14 cellular contexts compared by ENCODE assay signal in genomic region chr12:109169262-109169661, GRCh38.
"Had no signal": no experiment of that assay in that cellular context is flagged by ENCODE, and none has a peak within 500 bp of the region (broad histone marks: within the 10 kb centered on the region; RNA-seq: fewer than 3 reads in every experiment).

No MANE protein-coding gene starts in this region.

- ATAC-seq: activated CD8-positive, alpha-beta T cell treated with anti-CD3 and anti-CD28 coated beads, Interleukin-2, amount 10 ng/mL, durations not matched to agents 7 days and 5 days; activated naive CD8-positive, alpha-beta T cell treated with anti-CD3 and anti-CD28 coated beads, Interleukin-2, amount 50 U/mL, for 24 hours; stimulated activated naive CD8-positive, alpha-beta T cell treated with anti-CD3 and anti-CD28 coated beads, Interleukin-15, Interleukin-2, amounts not matched to agents 100 U/mL and 50 U/mL, for 24 hours had no signal

- H3K27me3 ChIP-seq: brain microvascular endothelial cell had no signal

- H3K4me3 ChIP-seq: coronary artery, lung had no signal

- H3K27ac ChIP-seq: brain microvascular endothelial cell, coronary artery had no signal

- DNase-seq: activated CD4-positive, alpha-beta T cell treated with anti-CD3 and anti-CD28 coated beads, Interleukin-2, amount 10 ng/mL, durations not matched to agents 7 days and 5 days; activated CD8-positive, alpha-beta T cell treated with anti-CD3 and anti-CD28 coated beads, Interleukin-2, amount 10 ng/mL, durations not matched to agents 7 days and 5 days; activated effector memory CD4-positive, alpha-beta T cell treated with Interleukin-2 at 50 U/mL for 16 hours; activated naive CD4-positive, alpha-beta T cell treated with anti-CD3 and anti-CD28 coated beads, Interleukin-2, amount 10 ng/mL, durations not matched to agents 7 days and 5 days; activated naive CD8-positive, alpha-beta T cell treated with anti-CD3 and anti-CD28 coated beads, Interleukin-2, amount 50 U/mL, for 24 hours; activated T-cell treated with anti-CD3 and anti-CD28 coated beads, Interleukin-2, amount 50 U/mL, for 48 hours; brain microvascular endothelial cell; stimulated activated CD4-positive, alpha-beta T cell treated with anti-CD3 and anti-CD28 coated beads, Interleukin-12 subunit alpha, Interleukin-12 subunit beta, amount 100 ng/mL, for 4 hours; stimulated activated CD4-positive, alpha-beta T cell treated with anti-CD3 and anti-CD28 coated beads, Interleukin-1b, Interleukin-23, amount 100 ng/mL, for 48 hours; stimulated activated naive CD8-positive, alpha-beta T cell treated with anti-CD3 and anti-CD28 coated beads, Interleukin-15, Interleukin-2, amounts not matched to agents 100 U/mL and 50 U/mL, for 24 hours; T-helper 1 cell; T1000 had no signal

- H3K36me3 ChIP-seq: brain microvascular endothelial cell had no signal
